8 cellular contexts compared by ENCODE assay signal in the genomic region with DNA sequence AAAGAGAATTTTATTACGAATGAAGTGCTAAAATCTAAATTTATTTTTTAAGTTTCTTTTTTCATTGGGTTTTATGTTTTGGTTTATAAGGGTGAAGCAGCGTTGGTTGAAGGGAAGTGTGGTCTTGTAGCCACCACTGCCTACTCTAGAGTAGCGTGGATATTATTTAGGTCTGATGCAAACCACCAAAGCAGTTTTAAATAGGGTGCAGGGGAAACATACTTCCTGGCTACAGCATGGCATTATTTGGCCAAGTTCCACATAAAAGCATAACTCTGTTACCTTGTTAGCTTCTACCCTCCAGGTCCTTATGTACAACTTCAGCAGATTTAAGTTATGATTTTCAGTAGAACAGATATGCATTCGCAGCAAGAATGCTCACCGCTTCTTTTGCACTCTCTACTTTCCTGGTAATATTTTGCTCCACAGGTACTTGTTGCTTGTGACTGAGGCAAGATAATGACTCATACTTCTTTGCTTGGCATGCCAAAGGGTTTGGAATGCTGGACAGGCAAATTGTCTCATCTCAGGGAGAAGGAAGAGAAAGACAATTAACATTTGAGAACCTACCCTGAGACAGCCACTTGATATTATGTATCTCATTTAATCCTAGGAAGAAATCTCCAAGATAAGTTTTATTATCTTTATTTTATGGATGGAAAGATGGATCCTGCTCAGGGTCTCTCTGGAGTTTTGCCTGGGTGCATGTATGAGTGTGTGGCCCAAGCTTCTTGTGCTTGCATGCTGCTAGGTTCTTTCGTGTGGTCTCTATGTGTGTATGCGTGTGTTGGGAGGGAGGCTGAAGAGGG. TPM values are rescaled to one million over a fixed set of nuclear protein-coding genes. Genes with fewer than 3 reads are reported as not detected.
A peak's percentile ranks its signal among the peaks of the same experiment; 100 is the strongest.
DNase-seq lines count a peak whose midpoint lies in the region; ATAC-seq and TF ChIP-seq lines count a peak whose summit lies in the region.

No MANE protein-coding gene starts in this region.

- peak overlapping the region; percentile 94 for H3K27ac Mint-ChIP-seq in activated CD4-positive, alpha-beta T cell treated with anti-CD3 and anti-CD28 coated beads for 36 hours
- H3K27ac Mint-ChIP-seq in T-helper 1 cell treated with Interleukin-12 subunit alpha and Interleukin-12 subunit beta and Interleukin-4 antibody, amounts not matched to agents 30 μg/mL and 1 μg/mL, for 36 hours = peak overlapping the region; percentile 83

- intact Hi-C loops in activated CD4-positive, alpha-beta T cell treated with anti-CD3 and anti-CD28 coated beads for 36 hours (cut with DNase I, micrococcal nuclease) = loop anchor here (1.0 to 2.0 kb wide), 4 partner anchors 8 to 47 kb away; no protein-coding TSS in a partner anchor

- CTCF ChIA-PET in activated CD4-positive, alpha-beta T cell treated with anti-CD3 and anti-CD28 coated beads for 36 hours (lab: Charles Lee) = interaction anchor here (0.8 to 1.7 kb wide), 7 partner anchors 8 to 55 kb away, joined by 3 to 5 read pairs (median 4); no protein-coding TSS in a partner anchor

- peak overlapping the region; percentile 26 to 100 (median 80) for H3K27ac ChIP-seq in gastroesophageal sphincter
- H3K27ac ChIP-seq in suprapubic skin = no peak overlapping the region

- POLR2A ChIA-PET in activated CD4-positive, alpha-beta T cell treated with anti-CD3 and anti-CD28 coated beads for 36 hours (lab: Charles Lee) = interaction anchor here (0.6 to 1.8 kb wide), 4 partner anchors 8 to 46 kb away, joined by 3 to 11 read pairs (median 7); no protein-coding TSS in a partner anchor

- peak overlapping the region; percentile 99 for H3K4me3 Mint-ChIP-seq in activated CD4-positive, alpha-beta T cell treated with anti-CD3 and anti-CD28 coated beads for 36 hours
- H3K4me3 Mint-ChIP-seq in T-helper 1 cell treated with Interleukin-12 subunit alpha and Interleukin-12 subunit beta and Interleukin-4 antibody, amounts not matched to agents 30 μg/mL and 1 μg/mL, for 36 hours = peak overlapping the region; percentile 70

- H3K27me3 Mint-ChIP-seq in activated CD4-positive, alpha-beta T cell treated with anti-CD3 and anti-CD28 coated beads for 36 hours = no peaks in the 10 kb centered on the region
- H3K27me3 Mint-ChIP-seq in T-helper 1 cell treated with Interleukin-12 subunit alpha and Interleukin-12 subunit beta and Interleukin-4 antibody, amounts not matched to agents 30 μg/mL and 1 μg/mL, for 36 hours (ENCODE audit: low read depth) = no peaks in the 10 kb centered on the region

- no peaks in the 10 kb centered on the region for H3K9me3 ChIP-seq in gastroesophageal sphincter
- no peaks in the 10 kb centered on the region for H3K9me3 ChIP-seq in suprapubic skin

- TF ChIP-seq CTCF in gastroesophageal sphincter (IDR thresholded peaks at IDR 0.05) (no peak), suprapubic skin (IDR thresholded peaks at IDR 0.05) (no peak)

- TF ChIP-seq EP300 in gastroesophageal sphincter (IDR thresholded peaks at IDR 0.05) (no peak), suprapubic skin (IDR thresholded peaks at IDR 0.05) (no peak)

- H3K36me3 Mint-ChIP-seq in activated CD4-positive, alpha-beta T cell treated with anti-CD3 and anti-CD28 coated beads for 36 hours (ENCODE audit: low read depth) = peaks cover 77% of the 10 kb centered on the region
- H3K36me3 Mint-ChIP-seq in T-helper 1 cell treated with Interleukin-12 subunit alpha and Interleukin-12 subunit beta and Interleukin-4 antibody, amounts not matched to agents 30 μg/mL and 1 μg/mL, for 36 hours (ENCODE audit: low read depth) = peaks cover 17% of the 10 kb centered on the region

- ATAC-seq in activated CD4-positive, alpha-beta T cell treated with anti-CD3 and anti-CD28 coated beads for 36 hours = no peak
- peak; percentile 42 for ATAC-seq in gastroesophageal sphincter
- no peak for ATAC-seq in GM18502 (IDR thresholded peaks at IDR 0.05; ENCODE audit: poor library complexity, unreplicated experiment)
- ATAC-seq in HG03442 (IDR thresholded peaks at IDR 0.05; ENCODE audit: unreplicated experiment) = no peak

- no peak for TF ChIP-seq POLR2A in gastroesophageal sphincter (IDR thresholded peaks at IDR 0.05)
- TF ChIP-seq POLR2A in suprapubic skin (IDR thresholded peaks at IDR 0.05) = no peak

- no peaks in the 10 kb centered on the region for H3K9me3 Mint-ChIP-seq in activated CD4-positive, alpha-beta T cell treated with anti-CD3 and anti-CD28 coated beads for 36 hours (ENCODE audit: low read depth)
- no peaks in the 10 kb centered on the region for H3K9me3 Mint-ChIP-seq in T-helper 1 cell treated with Interleukin-12 subunit alpha and Interleukin-12 subunit beta and Interleukin-4 antibody, amounts not matched to agents 30 μg/mL and 1 μg/mL, for 36 hours

- peaks cover 68% of the 10 kb centered on the region for H3K4me1 Mint-ChIP-seq in activated CD4-positive, alpha-beta T cell treated with anti-CD3 and anti-CD28 coated beads for 36 hours
- peaks cover 68% of the 10 kb centered on the region for H3K4me1 Mint-ChIP-seq in T-helper 1 cell treated with Interleukin-12 subunit alpha and Interleukin-12 subunit beta and Interleukin-4 antibody, amounts not matched to agents 30 μg/mL and 1 μg/mL, for 36 hours (ENCODE audit: low read depth)

- H3K36me3 ChIP-seq in gastroesophageal sphincter (no peaks in the 10 kb centered on the region), suprapubic skin (no peaks in the 10 kb centered on the region)

- DNase-seq in activated CD4-positive, alpha-beta T cell treated with anti-CD3 and anti-CD28 coated beads for 36 hours = no peak
- DNase-seq in activated CD4-positive, alpha-beta T cell treated with anti-CD3 and anti-CD28 coated beads, Interleukin-2, amount 50 U/mL, for 1 hour = no peak
- no peak for DNase-seq in suprapubic skin (ENCODE audit: low spot score in 2 of 2)
- DNase-seq in DMS 273 treated with DMSO at 0.1 percent for 48 hours (lab: John Stamatoyannopoulos, UW) = no peak

- no peaks in the 10 kb centered on the region for H3K27me3 ChIP-seq in gastroesophageal sphincter
- no peaks in the 10 kb centered on the region for H3K27me3 ChIP-seq in suprapubic skin

- 60 to 69% methylated on average over 5 to 7 of the region's 7 CpGs for WGBS in gastroesophageal sphincter (ENCODE audit: low coverage in 1 of 2), 2 donors
- WGBS in suprapubic skin = 61% methylated on average over 6 of the region's 7 CpGs

- H3K4me3 ChIP-seq in gastroesophageal sphincter (peak overlapping the region; percentile 9 to 99), suprapubic skin (peak overlapping the region; percentile 86)

- H3K4me1 ChIP-seq in gastroesophageal sphincter = peaks cover 18 to 90% (median 22%) of the 10 kb centered on the region in 3 donors
- H3K4me1 ChIP-seq in suprapubic skin = peaks cover 72% of the 10 kb centered on the region

RNA-seq across cellular contexts. Expression of a gene that starts 5.4 kb away (rescaled TPM):
- total RNA-seq in activated CD4-positive, alpha-beta T cell treated with anti-CD3 and anti-CD28 coated beads for 36 hours = 10 to 100 TPM; 45.5 to 46.6 TPM
- 100 to 1,000 TPM; 174 to 297 (median 231) TPM for total RNA-seq in gastroesophageal sphincter
- 10 to 100 TPM; 63.7 to 84.3 (median 83.3) TPM for total RNA-seq in suprapubic skin
